8 cellular contexts compared by ENCODE assay signal in the genomic region with DNA sequence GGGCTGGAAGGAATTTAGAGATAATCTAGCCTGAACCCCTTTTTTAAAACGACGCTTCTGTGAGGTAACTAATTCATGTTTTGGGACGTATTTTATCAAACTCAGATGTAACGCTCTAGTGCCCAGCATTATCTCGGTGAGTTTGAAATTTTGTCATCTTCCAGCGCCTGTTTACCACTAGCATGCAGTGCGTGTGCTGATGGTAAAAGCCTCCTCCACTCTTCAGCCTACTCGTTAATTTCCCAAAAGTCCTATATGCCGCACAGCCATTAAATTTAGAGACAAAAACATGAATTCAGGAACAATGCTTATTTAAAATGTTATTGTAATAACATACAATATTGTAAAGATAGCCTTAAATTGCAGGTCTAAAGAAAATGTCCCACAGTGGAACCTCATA. TPM values are rescaled to one million over a fixed set of nuclear protein-coding genes. Genes with fewer than 3 reads are reported as not detected.
DNase-seq lines count a peak whose midpoint lies in the region; ATAC-seq, FAIRE-seq and TF ChIP-seq lines count a peak whose summit lies in the region.

No MANE protein-coding gene starts in this region.

- FAIRE-seq in H54 (lab: Jason Lieb, UNC) = no peak

- DNase-seq in cardiac muscle cell (ENCODE audit: low read depth in 1 of 2, low spot score in 1 of 2) (no peak), Right ventricle myocardium inferior (ENCODE audit: missing footprints) (no peak), lower lobe of right lung (no peak), uterus (no peak), H54 (ENCODE audit: insufficient read length, low spot score) (no peak), GM19238 (ENCODE audit: insufficient read length, low spot score) (no peak), C1 segment of cervical spinal cord (lab: John Stamatoyannopoulos, UW) (no peak)

- peak overlapping the region; percentile 70 for H3K4me3 ChIP-seq in cardiac muscle cell
- peak overlapping the region; percentile 92 for H3K4me3 ChIP-seq in lower lobe of right lung
- H3K4me3 ChIP-seq in uterus = peak overlapping the region; percentile 83 to 98

- H3K27me3 ChIP-seq in cardiac muscle cell = peaks cover 10% of the 10 kb centered on the region
- H3K27me3 ChIP-seq in lower lobe of right lung (ENCODE audit: low read depth) = no peaks in the 10 kb centered on the region
- no peaks in the 10 kb centered on the region for H3K27me3 ChIP-seq in uterus

- intact Hi-C loops in Right ventricle myocardium inferior (cut with DNase I) (loop anchor here (1.0 kb wide), 2 partner anchors 99 to 338 kb away; partner anchors contain the start of genes PIGN and RELCH), lower lobe of right lung (cut with DNase I) (no loop called here), uterus (cut with DNase I; ENCODE audit: low total_unique reads) (no loop called here)

- H3K36me3 ChIP-seq in cardiac muscle cell (no peaks in the 10 kb centered on the region), lower lobe of right lung (no peaks in the 10 kb centered on the region), uterus (no peaks in the 10 kb centered on the region)

- H3K9me3 ChIP-seq in cardiac muscle cell (ENCODE audit: low read depth) = no peaks in the 10 kb centered on the region
- H3K9me3 ChIP-seq in lower lobe of right lung = no peaks in the 10 kb centered on the region
- H3K9me3 ChIP-seq in uterus = no peaks in the 10 kb centered on the region

- no peak for ATAC-seq in Right ventricle myocardium inferior
- ATAC-seq in lower lobe of right lung = no peak

- no peak for TF ChIP-seq CTCF in cardiac muscle cell (IDR thresholded peaks at IDR 0.05; ENCODE audit: low read depth, low read length)
- TF ChIP-seq CTCF in lower lobe of right lung (IDR thresholded peaks at IDR 0.05) = no peak
- no peak for TF ChIP-seq CTCF in uterus (IDR thresholded peaks at IDR 0.05)

- TF ChIP-seq POLR2A in uterus (IDR thresholded peaks at IDR 0.05) (no peak), H54 (IDR thresholded peaks at IDR 0.05; ENCODE audit: low read depth, low read length) (no peak)

- H3K27ac ChIP-seq in cardiac muscle cell (no peak overlapping the region), angular gyrus (ENCODE audit: low read depth, low read length) (peak overlapping the region; percentile 93), lower lobe of right lung (peak overlapping the region; percentile 97), uterus (peak overlapping the region; percentile 96 to 98)

- H3K4me1 ChIP-seq in cardiac muscle cell (ENCODE audit: low read depth) = peaks cover 7% of the 10 kb centered on the region
- peaks cover 48% of the 10 kb centered on the region for H3K4me1 ChIP-seq in lower lobe of right lung
- H3K4me1 ChIP-seq in uterus = peaks cover 0 to 5% of the 10 kb centered on the region in 2 donors

RNA-seq across cellular contexts. Expression of gene ZCCHC2, which starts 2.8 kb away (rescaled TPM):
- total RNA-seq in cardiac muscle cell = 12.2 and 25.2 TPM in 2 replicates
- polyA plus RNA-seq in cardiac muscle cell = 2.1 and 5.9 TPM in 2 replicates
- total RNA-seq in Right ventricle myocardium inferior = 18.2 TPM
- total RNA-seq in lower lobe of right lung = 51.9 TPM
- 10 to 100 TPM in 3 of 4 donors, 1 to 10 TPM in 1; 7.4 to 44.8 (median 15.5) TPM for total RNA-seq in uterus
